17 cellular contexts compared by ENCODE assay signal in the genomic region with DNA sequence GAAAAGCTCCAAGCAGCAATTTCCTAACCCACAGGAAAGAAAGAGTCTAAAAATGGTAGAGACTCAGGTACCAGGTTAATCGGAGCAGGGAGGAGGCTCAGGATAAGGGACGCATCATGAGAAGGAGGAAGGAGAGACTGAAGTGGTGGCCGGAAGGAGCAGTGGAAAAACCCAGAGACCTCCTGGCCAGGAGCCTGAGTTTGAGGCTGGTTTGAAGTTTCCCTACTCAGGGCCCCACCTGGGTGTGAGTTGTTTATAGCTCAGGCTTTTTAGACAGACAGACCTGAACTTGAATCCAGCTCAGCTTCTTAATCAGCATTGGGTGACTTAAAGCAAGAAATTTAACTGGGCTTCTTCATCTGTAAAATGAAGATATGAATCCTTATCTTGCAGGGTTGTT. TPM values are rescaled to one million over a fixed set of nuclear protein-coding genes. Genes with fewer than 3 reads are reported as not detected.
A peak's percentile ranks its signal among the peaks of the same experiment; 100 is the strongest.
DNase-seq lines count a peak whose midpoint lies in the region; TF ChIP-seq lines count a peak whose summit lies in the region.
"Had no signal": no experiment of that assay in that cellular context is flagged by ENCODE, and none has a peak within 500 bp of the region (broad histone marks: within the 10 kb centered on the region; RNA-seq: fewer than 3 reads in every experiment).

No MANE protein-coding gene starts in this region.

- no peaks in the 10 kb centered on the region for H3K27me3 Mint-ChIP-seq in activated CD4-positive, alpha-beta T cell treated with anti-CD3 and anti-CD28 coated beads, Interleukin-2, amount 10 ng/mL, durations not matched to agents 7 days and 5 days

- H3K9ac ChIP-seq in smooth muscle cell (ENCODE audit: low read depth): no peak overlapping the region

- no TSS peak for BruUV-seq in OCI-LY7 (replicated peaks; lab: Mats Ljungman, UMichigan)

- H3K27ac ChIP-seq in OCI-LY7 (ENCODE audit: low read depth, low read length, poor library complexity, severe bottlenecking) (no peak overlapping the region), smooth muscle cell (ENCODE audit: low read depth) (no peak overlapping the region)
- peak overlapping the region; percentile 78 for H3K27ac ChIP-seq in effector memory CD4-positive, alpha-beta T cell (ENCODE audit: insufficient read depth, low read length, poor library complexity, severe bottlenecking)
- H3K27ac ChIP-seq: left ventricle myocardium inferior, psoas muscle had no signal

- POLR2A ChIA-PET in activated CD4-positive, alpha-beta T cell treated with anti-CD3 and anti-CD28 coated beads, Interleukin-2, amount 10 ng/mL, durations not matched to agents 7 days and 5 days (lab: Charles Lee): no interaction called here
- POLR2A ChIA-PET in OCI-LY7 (lab: Charles Lee): interaction anchor here (0.6 to 0.9 kb wide), 2 partner anchors 8 to 61 kb away, joined by 3 read pairs; no protein-coding TSS in a partner anchor

- no peak for TF ChIP-seq CTCF in OCI-LY7 (conservative IDR thresholded peaks at IDR 0.05; ENCODE audit: low read length)
- no peak for TF ChIP-seq CTCF in smooth muscle cell (IDR thresholded peaks at IDR 0.05; ENCODE audit: borderline replicate concordance, insufficient read depth, poor library complexity, severe bottlenecking)

- no peaks in the 10 kb centered on the region for H3K36me3 ChIP-seq in OCI-LY7 (ENCODE audit: insufficient read depth, low read length)
- no peaks in the 10 kb centered on the region for H3K36me3 ChIP-seq in effector memory CD4-positive, alpha-beta T cell (ENCODE audit: control insufficient read depth, insufficient read depth, low read length)
- H3K36me3 ChIP-seq in smooth muscle cell (ENCODE audit: low read depth): no peaks in the 10 kb centered on the region
- H3K36me3 ChIP-seq: left ventricle myocardium inferior had no signal

- H4K20me1 ChIP-seq in OCI-LY7 (ENCODE audit: insufficient read depth, low read length) (no peaks in the 10 kb centered on the region), smooth muscle cell (ENCODE audit: low read depth) (no peaks in the 10 kb centered on the region)

- peak overlapping the region; percentile 99 for H3K27ac Mint-ChIP-seq in activated CD4-positive, alpha-beta T cell treated with anti-CD3 and anti-CD28 coated beads, Interleukin-2, amount 10 ng/mL, durations not matched to agents 7 days and 5 days

- intact Hi-C loops in OCI-LY7 (cut with micrococcal nuclease; ENCODE audit: unreplicated experiment): loop anchor here (2.0 kb wide), 1 partner anchor 39 kb away; no protein-coding TSS in a partner anchor

- no peaks in the 10 kb centered on the region for H3F3A ChIP-seq in smooth muscle cell (ENCODE audit: low read depth)

- CTCF ChIA-PET in activated CD4-positive, alpha-beta T cell treated with anti-CD3 and anti-CD28 coated beads, Interleukin-2, amount 10 ng/mL, durations not matched to agents 7 days and 5 days (lab: Charles Lee): interaction anchor here (1.2 to 11.3 kb wide), 7 partner anchors 10 to 50 kb away, joined by 3 to 132 read pairs (median 14); a partner anchor contains a TSS
- CTCF ChIA-PET in OCI-LY7 (lab: Charles Lee; ENCODE audit: unreplicated experiment): interaction anchor here (2.4 kb wide), 1 partner anchor 39 kb away, joined by 17 read pairs; no protein-coding TSS in a partner anchor

- H3K4me2 ChIP-seq in OCI-LY7 (ENCODE audit: low read length): no peak overlapping the region
- H3K4me2 ChIP-seq in smooth muscle cell: no peak overlapping the region

- no peak overlapping the region for H3K4me3 Mint-ChIP-seq in activated CD4-positive, alpha-beta T cell treated with anti-CD3 and anti-CD28 coated beads, Interleukin-2, amount 10 ng/mL, durations not matched to agents 7 days and 5 days

- H3K4me1 Mint-ChIP-seq in activated CD4-positive, alpha-beta T cell treated with anti-CD3 and anti-CD28 coated beads, Interleukin-2, amount 10 ng/mL, durations not matched to agents 7 days and 5 days: peaks cover 54% of the 10 kb centered on the region

- H3K36me3 Mint-ChIP-seq in activated CD4-positive, alpha-beta T cell treated with anti-CD3 and anti-CD28 coated beads, Interleukin-2, amount 10 ng/mL, durations not matched to agents 7 days and 5 days (ENCODE audit: low read depth): no peaks in the 10 kb centered on the region

- H2AFZ ChIP-seq in OCI-LY7 (ENCODE audit: low read length) (peak overlapping the region; percentile 16; the same call in 1 of the 2 replicates), smooth muscle cell (ENCODE audit: low read depth) (peak overlapping the region; percentile 45)

- no peaks in the 10 kb centered on the region for H3K9me2 ChIP-seq in OCI-LY7 (ENCODE audit: insufficient read depth, low read length)

- no peak for DNase-seq in activated CD4-positive, alpha-beta T cell treated with anti-CD3 and anti-CD28 coated beads, Interleukin-2, amount 10 ng/mL, durations not matched to agents 7 days and 5 days
- no peak for DNase-seq in activated CD4-positive, alpha-beta T cell treated with anti-CD3 and anti-CD28 coated beads for 48 hours
- DNase-seq in OCI-LY7 (ENCODE audit: low spot score) (no peak), smooth muscle cell (lab: John Stamatoyannopoulos, UW; ENCODE audit: unreplicated experiment) (no peak), NCI-H187 treated with DMSO at 0.1 percent for 48 hours (lab: John Stamatoyannopoulos, UW) (no peak), kidney glomerular epithelial cell (lab: John Stamatoyannopoulos, UW) (no peak), anterior cingulate cortex (lab: John Stamatoyannopoulos, UW) (no peak)
- DNase-seq in effector memory CD4-positive, alpha-beta T cell: no peak
- DNase-seq: cerebellar nuclear complex, IMR-90, left ventricle myocardium inferior, MV-4-11, NCI-H2081 treated with DMSO at 0.1 percent for 48 hours, NCI-H524 treated with DMSO at 0.1 percent for 48 hours, PC-3, psoas muscle had no signal

- H3K27me3 ChIP-seq in effector memory CD4-positive, alpha-beta T cell (replicated peaks; ENCODE audit: control insufficient read depth, insufficient read depth, low read length, poor library complexity, severe bottlenecking): no peaks in the 10 kb centered on the region
- no peaks in the 10 kb centered on the region for H3K27me3 ChIP-seq in smooth muscle cell (ENCODE audit: low read depth)

- H3K79me2 ChIP-seq in OCI-LY7 (ENCODE audit: insufficient read depth, low read depth, low read length): no peaks in the 10 kb centered on the region
- no peaks in the 10 kb centered on the region for H3K79me2 ChIP-seq in smooth muscle cell (ENCODE audit: low read depth)

- H3K9me3 Mint-ChIP-seq in activated CD4-positive, alpha-beta T cell treated with anti-CD3 and anti-CD28 coated beads, Interleukin-2, amount 10 ng/mL, durations not matched to agents 7 days and 5 days: no peaks in the 10 kb centered on the region

- H3K4me1 ChIP-seq in OCI-LY7 (ENCODE audit: insufficient read depth, low read length, poor library complexity, severe bottlenecking) (peaks cover 14% of the 10 kb centered on the region), smooth muscle cell (ENCODE audit: low read depth) (no peaks in the 10 kb centered on the region)
- H3K4me1 ChIP-seq in effector memory CD4-positive, alpha-beta T cell (ENCODE audit: control insufficient read depth, insufficient read depth, low read length, poor library complexity, severe bottlenecking): peaks cover 46% of the 10 kb centered on the region
- H3K4me1 ChIP-seq: psoas muscle had no signal

- WGBS in smooth muscle cell (ENCODE audit: low lambda C conversion rate): 88% methylated on average over 3 of the region's 3 CpGs

- no peaks in the 10 kb centered on the region for H3K9me3 ChIP-seq in OCI-LY7 (ENCODE audit: low read length)
- H3K9me3 ChIP-seq in effector memory CD4-positive, alpha-beta T cell (ENCODE audit: control insufficient read depth, low read length): no peaks in the 10 kb centered on the region
- H3K9me3 ChIP-seq in smooth muscle cell (replicated peaks; ENCODE audit: low read depth): no peaks in the 10 kb centered on the region
- H3K9me3 ChIP-seq: left ventricle myocardium inferior, psoas muscle had no signal

- H3K4me3 ChIP-seq in OCI-LY7 (ENCODE audit: low read depth, low read length, poor library complexity, severe bottlenecking) (no peak overlapping the region), smooth muscle cell (no peak overlapping the region)
- H3K4me3 ChIP-seq in effector memory CD4-positive, alpha-beta T cell (ENCODE audit: insufficient read depth, low read depth, low read length, poor library complexity, severe bottlenecking): no peak overlapping the region
- H3K4me3 ChIP-seq: left ventricle myocardium inferior, psoas muscle had no signal

RNA-seq across cellular contexts. Expression of a gene that starts 11.9 kb away (rescaled TPM):
- total RNA-seq in activated CD4-positive, alpha-beta T cell treated with anti-CD3 and anti-CD28 coated beads, Interleukin-2, amount 10 ng/mL, durations not matched to agents 7 days and 5 days: under 1 TPM; 0.23 to 0.35 TPM
- total RNA-seq in OCI-LY7 (2014; rRNA removed; shearing (Covaris generic)): not detected in 2 replicates
- total RNA-seq in OCI-LY7 (2022) (1.4 and 2.2 TPM in 2 replicates), smooth muscle cell (0.76 TPM in 1 of 2 replicates, not detected in the other)
- 0.45 TPM in 1 of 2 replicates, not detected in the other for polyA plus RNA-seq in smooth muscle cell
- total RNA-seq: fibroblast of villous mesenchyme, IMR-90, PC-3 had no signal

RNA-seq across cellular contexts. Expression of a gene that starts 33.1 kb away (rescaled TPM):
- total RNA-seq in activated CD4-positive, alpha-beta T cell treated with anti-CD3 and anti-CD28 coated beads, Interleukin-2, amount 10 ng/mL, durations not matched to agents 7 days and 5 days: 100 to 1,000 TPM; 190 to 194 TPM
- total RNA-seq in OCI-LY7 (2014; rRNA removed; shearing (Covaris generic)): 16.0 TPM in 2 replicates
- total RNA-seq in OCI-LY7 (2022) (28.5 and 30.6 TPM in 2 replicates), smooth muscle cell (20.9 and 33.3 TPM in 2 replicates)
- polyA plus RNA-seq in smooth muscle cell: 29.3 and 30.8 TPM in 2 replicates

RNA-seq across cellular contexts. Expression of a gene that starts 59.5 kb away (rescaled TPM):
- 10 to 100 TPM; 36.2 to 37.7 TPM for total RNA-seq in activated CD4-positive, alpha-beta T cell treated with anti-CD3 and anti-CD28 coated beads, Interleukin-2, amount 10 ng/mL, durations not matched to agents 7 days and 5 days
- 26.4 and 28.8 TPM in 2 replicates for total RNA-seq in OCI-LY7 (2014; rRNA removed; shearing (Covaris generic))
- total RNA-seq in OCI-LY7 (2022) (23.8 and 30.9 TPM in 2 replicates), smooth muscle cell (14.0 and 23.0 TPM in 2 replicates)
- 19.8 and 23.4 TPM in 2 replicates for polyA plus RNA-seq in smooth muscle cell
